In genomic region chr2:57876313-57876712, GRCh38 we compare ENCODE assay signal across 17 cellular contexts.
DNase-seq lines count a peak whose midpoint lies in the region; ATAC-seq, FAIRE-seq and TF ChIP-seq lines count a peak whose summit lies in the region.
"Had no signal": no experiment of that assay in that cellular context is flagged by ENCODE, and none has a peak within 500 bp of the region (broad histone marks: within the 10 kb centered on the region; RNA-seq: fewer than 3 reads in every experiment).

No MANE protein-coding gene starts in this region.

- H3K36me3 ChIP-seq in GM12878 (ENCODE audit: control insufficient read depth in 2 of 2, insufficient read depth in 2 of 2, low read length in 1 of 2): no peaks in the 10 kb centered on the region
- no peaks in the 10 kb centered on the region for H3K36me3 ChIP-seq in testis (ENCODE audit: low read depth, missing control alignments)
- H3K36me3 ChIP-seq: ascending aorta, right atrium auricular region had no signal

- H3K4me3 ChIP-seq in GM12878 (no peak overlapping the region), testis (no peak overlapping the region)
- H3K4me3 ChIP-seq: ascending aorta, right atrium auricular region had no signal

- FAIRE-seq in GM12878 (lab: Jason Lieb, UNC): peak; percentile 52
- FAIRE-seq: endometrium, H54 had no signal

- in situ Hi-C loops in GM12878 (cut with MboI): no loop called here

- no peak overlapping the region for H3K9ac ChIP-seq in GM12878 (ENCODE audit: control insufficient read depth, insufficient read depth, low read length)

- H3K27me3 ChIP-seq in GM12878 (replicated peaks in 1 of 2; ENCODE audit: control insufficient read depth in 2 of 2, insufficient read depth in 2 of 2, low read length in 1 of 2) (no peaks in the 10 kb centered on the region), testis (no peaks in the 10 kb centered on the region)
- H3K27me3 ChIP-seq: ascending aorta, right atrium auricular region had no signal

- no peak overlapping the region for H2AFZ ChIP-seq in GM12878 (ENCODE audit: control insufficient read depth, low read depth, low read length)

- peak overlapping the region; percentile 47 for H3K27ac ChIP-seq in GM12878 (ENCODE audit: control insufficient read depth, insufficient read depth)
- no peak overlapping the region for H3K27ac ChIP-seq in testis
- H3K27ac ChIP-seq: ascending aorta, right atrium auricular region had no signal

- peak; percentile 87 for ATAC-seq in GM18868 (IDR thresholded peaks at IDR 0.05; ENCODE audit: unreplicated experiment)
- ATAC-seq in GM21717 (IDR thresholded peaks at IDR 0.05; ENCODE audit: unreplicated experiment): peak; percentile 90
- ATAC-seq in HG03095 (IDR thresholded peaks at IDR 0.05; ENCODE audit: unreplicated experiment): peak; percentile 63
- peak; percentile 46 for ATAC-seq in GM12878
- ATAC-seq: left lobe of liver had no signal

- intact Hi-C loops in GM12878 (cut with micrococcal nuclease; ENCODE audit: unreplicated experiment): no loop called here
- intact Hi-C loops in testis (cut with DNase I; ENCODE audit: low total_unique reads): no loop called here

- TF ChIP-seq EP300 in GM12878 (IDR thresholded peaks at IDR 0.05; ENCODE audit: borderline replicate concordance in 1 of 2, control insufficient read depth in 1 of 2, low read depth in 2 of 2, low read length in 2 of 2): 0 out of 4 replicates have a peak, but pooled peaks of 1 of the 2 experiments have one; percentile 12

- no peak for TF ChIP-seq POLR2A in GM12878 (IDR thresholded peaks at IDR 0.05; ENCODE audit: low read depth, low read length)
- TF ChIP-seq POLR2A in testis (IDR thresholded peaks at IDR 0.05): no peak

- no TSS peak for BruUV-seq in GM12878 (replicated peaks; lab: Mats Ljungman, UMichigan)

- peak overlapping the region; percentile 59 for H3K4me2 ChIP-seq in GM12878 (ENCODE audit: control insufficient read depth, insufficient read depth)

- H4K20me1 ChIP-seq in GM12878 (ENCODE audit: control insufficient read depth, insufficient read depth): no peaks in the 10 kb centered on the region

- RAD21 ChIA-PET in GM12878 (lab: Charles Lee; ENCODE audit: unreplicated experiment): interaction anchor here (2.3 kb wide), 1 partner anchor 13 kb away, joined by 9 read pairs; no protein-coding TSS in a partner anchor

- CTCF ChIA-PET in GM12878 (lab: Yijun Ruan, JAX): interaction anchor here (0.6 to 1.2 kb wide), 2 partner anchors 19 to 30 kb away, joined by 3 to 4 read pairs; no protein-coding TSS in a partner anchor

- peaks cover 27% of the 10 kb centered on the region for H3K4me1 ChIP-seq in GM12878 (ENCODE audit: control insufficient read depth, insufficient read depth, low read length)
- H3K4me1 ChIP-seq in testis: no peaks in the 10 kb centered on the region
- H3K4me1 ChIP-seq: ascending aorta, right atrium auricular region had no signal

- DNase-seq in GM12878 (ENCODE audit: low read depth, low spot score) (no peak), anterior cingulate cortex (lab: John Stamatoyannopoulos, UW) (no peak), NCI-H2227 treated with DMSO at 0.1 percent for 48 hours (lab: John Stamatoyannopoulos, UW) (no peak), testis (no peak)
- DNase-seq: activated naive CD4-positive, alpha-beta T cell; Calu3; NCI-H1105; SIG-M5; T-helper 2 cell had no signal

- POLR2A ChIA-PET in GM12878 (lab: Charles Lee): interaction anchor here (1.0 kb wide), 2 partner anchors 8 to 23 kb away, joined by 3 to 4 read pairs; no protein-coding TSS in a partner anchor

- no peak for TF ChIP-seq CTCF in GM12878 (IDR thresholded peaks at IDR 0.05 in 2 of 3, conservative IDR thresholded peaks at IDR 0.05 in 1 of 3; ENCODE audit: control insufficient read depth in 2 of 3, extremely low read depth in 1 of 3, insufficient read depth in 1 of 3, low read depth in 3 of 3, low read length in 3 of 3)
- TF ChIP-seq CTCF in testis (IDR thresholded peaks at IDR 0.05): no peak

- no peaks in the 10 kb centered on the region; the same call in 1 of the 2 replicates for H3K79me2 ChIP-seq in GM12878 (ENCODE audit: control insufficient read depth, insufficient read depth, low read length)

- no peaks in the 10 kb centered on the region; the same call in 2 of the 3 replicates for H3K9me3 ChIP-seq in GM12878 (replicated peaks; ENCODE audit: control insufficient read depth, insufficient read depth, low read length)
- H3K9me3 ChIP-seq in testis: no peaks in the 10 kb centered on the region
- H3K9me3 ChIP-seq: ascending aorta, right atrium auricular region had no signal

- TF ChIP-seq RAD21 in GM12878 (IDR thresholded peaks at IDR 0.05; ENCODE audit: insufficient read depth, low read depth, low read length): no peak

- SMC1A ChIA-PET in GM12878 (lab: Charles Lee; ENCODE audit: uncharacterized antibody, unreplicated experiment): interaction anchor here (0.9 to 1.4 kb wide), 8 partner anchors 9 to 156 kb away, joined by 3 to 6 read pairs (median 3); no protein-coding TSS in a partner anchor

TF ChIP-seq in GM12878, 131 proteins besides CTCF, POLR2A, EP300 and RAD21:
- TF ChIP-seq IKZF2 (IDR thresholded peaks at IDR 0.05): peak; percentile 61 to 75; a peak in 3 of 4 replicates
- no peak for TF ChIP-seq TBL1XR1 (IDR thresholded peaks at IDR 0.05; ENCODE audit: low read depth, low read length)
- peak; percentile 90 for TF ChIP-seq JUNB (IDR thresholded peaks at IDR 0.05)
- TF ChIP-seq SP1 (IDR thresholded peaks at IDR 0.05; ENCODE audit: low read depth, low read length): no peak
- no peak for TF ChIP-seq NR2F1 (conservative IDR thresholded peaks at IDR 0.05)
- TF ChIP-seq, protein P1, sequence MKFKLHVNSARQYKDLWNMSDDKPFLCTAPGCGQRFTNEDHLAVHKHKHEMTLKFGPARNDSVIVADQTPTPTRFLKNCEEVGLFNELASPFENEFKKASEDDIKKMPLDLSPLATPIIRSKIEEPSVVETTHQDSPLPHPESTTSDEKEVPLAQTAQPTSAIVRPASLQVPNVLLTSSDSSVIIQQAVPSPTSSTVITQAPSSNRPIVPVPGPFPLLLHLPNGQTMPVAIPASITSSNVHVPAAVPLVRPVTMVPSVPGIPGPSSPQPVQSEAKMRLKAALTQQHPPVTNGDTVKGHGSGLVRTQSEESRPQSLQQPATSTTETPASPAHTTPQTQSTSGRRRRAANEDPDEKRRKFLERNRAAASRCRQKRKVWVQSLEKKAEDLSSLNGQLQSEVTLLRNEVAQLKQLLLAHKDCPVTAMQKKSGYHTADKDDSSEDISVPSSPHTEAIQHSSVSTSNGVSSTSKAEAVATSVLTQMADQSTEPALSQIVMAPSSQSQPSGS (IDR thresholded peaks at IDR 0.05; ENCODE audit: low read length): 0 out of 2 replicates have a peak, but pooled peaks have one; percentile 32
- no peak for TF ChIP-seq SMAD5 (IDR thresholded peaks at IDR 0.05; ENCODE audit: low read depth)
- TF ChIP-seq MEF2A (IDR thresholded peaks at IDR 0.05; ENCODE audit: insufficient read depth, low read depth, low read length): 0 out of 2 replicates have a peak, but pooled peaks have one; percentile 51
- no peak for TF ChIP-seq ATF7 (IDR thresholded peaks at IDR 0.05; ENCODE audit: low read depth)
- peak; percentile 47 for TF ChIP-seq IKZF1 (conservative IDR thresholded peaks at IDR 0.05)
- TF ChIP-seq NFIC (IDR thresholded peaks at IDR 0.05; ENCODE audit: low read depth, low read length): peak; percentile 54; the same call in 1 of the 2 replicates
- TF ChIP-seq LARP7 (IDR thresholded peaks at IDR 0.05): no peak
- TF ChIP-seq RUNX3 (IDR thresholded peaks at IDR 0.05; ENCODE audit: low read length): peak; percentile 49; the same call in 1 of the 2 replicates
- peak; percentile 75; the same call in 1 of the 2 replicates for TF ChIP-seq ZNF217 (IDR thresholded peaks at IDR 0.05)
- TF ChIP-seq CEBPB (IDR thresholded peaks at IDR 0.05; ENCODE audit: borderline replicate concordance in 1 of 2, low read depth in 2 of 2, low read length in 2 of 2): peak in 1 of 2 experiments; percentile 53; a peak in 1 of 4 replicates
